In genomic region chr7:95099101-95099500, GRCh38 we compare ENCODE assay signal across 19 cellular contexts.
DNase-seq lines count a peak whose midpoint lies in the region; ATAC-seq, FAIRE-seq and TF ChIP-seq lines count a peak whose summit lies in the region.
"Had no signal": no experiment of that assay in that cellular context is flagged by ENCODE, and none has a peak within 500 bp of the region (broad histone marks: within the 10 kb centered on the region; RNA-seq: fewer than 3 reads in every experiment).

No MANE protein-coding gene starts in this region.

- H3K4me3 Mint-ChIP-seq in nephron = no peak overlapping the region
- H3K4me3 Mint-ChIP-seq: CD4-positive, alpha-beta memory T cell; HFFc6 had no signal

- no peaks in the 10 kb centered on the region for H3K36me3 ChIP-seq in Loucy (ENCODE audit: insufficient read depth, low read length)
- H3K36me3 ChIP-seq: BE2C had no signal

- DNase-seq in cerebellar cortex (ENCODE audit: low spot score) (peak; percentile 66), frontal cortex (ENCODE audit: low spot score in 2 of 2) (no peak), occipital lobe (lab: John Stamatoyannopoulos, UW) (no peak)
- DNase-seq: BE2C; CD4-positive, alpha-beta memory T cell; DMS153; DMS79 treated with DMSO at 0.1 percent for 48 hours; EL; GDM1; HCEC 1CT; HFFc6 had no signal

- no peaks in the 10 kb centered on the region for H3K27me3 Mint-ChIP-seq in nephron (ENCODE audit: low read depth)
- H3K27me3 Mint-ChIP-seq: CD4-positive, alpha-beta memory T cell had no signal

- no peak overlapping the region for H3K4me3 ChIP-seq in Loucy (ENCODE audit: low read length, poor library complexity, severe bottlenecking)

- H3K4me1 ChIP-seq in Loucy (ENCODE audit: insufficient read depth, low read length, poor library complexity, severe bottlenecking) = peaks cover 15% of the 10 kb centered on the region
- H3K4me1 ChIP-seq: BE2C had no signal

- TF ChIP-seq CTCF in Loucy (conservative IDR thresholded peaks at IDR 0.05; ENCODE audit: low read length) (no peak), nephron (IDR thresholded peaks at IDR 0.05; ENCODE audit: unreplicated experiment in 3 of 3) (no peak)

- no peaks in the 10 kb centered on the region for H4K20me1 ChIP-seq in Loucy (ENCODE audit: insufficient read depth, low read length, poor library complexity, severe bottlenecking)

- H3K79me2 ChIP-seq in Loucy (ENCODE audit: insufficient read depth, low read length) = no peaks in the 10 kb centered on the region

- H3K9me3 ChIP-seq in Loucy (ENCODE audit: insufficient read depth, low read depth, low read length) = no peaks in the 10 kb centered on the region
- H3K9me3 ChIP-seq: BE2C had no signal

- ATAC-seq in GM18861 (IDR thresholded peaks at IDR 0.05; ENCODE audit: unreplicated experiment) = no peak
- no peak for ATAC-seq in GM21786 (IDR thresholded peaks at IDR 0.05; ENCODE audit: unreplicated experiment)
- ATAC-seq: HepG2 had no signal

- H3K9me3 Mint-ChIP-seq in nephron = peaks cover 3% of the 10 kb centered on the region

- peak overlapping the region; percentile 32 to 70 (median 62) for H3K27ac Mint-ChIP-seq in nephron
- H3K27ac Mint-ChIP-seq: CD4-positive, alpha-beta memory T cell; HFFc6 had no signal

- no peak overlapping the region for H3K9ac ChIP-seq in Loucy (ENCODE audit: low read depth, low read length, poor library complexity, severe bottlenecking)

- H3F3A ChIP-seq in Loucy (ENCODE audit: low read depth) = no peaks in the 10 kb centered on the region

- peak overlapping the region; percentile 28; the same call in 1 of the 2 replicates for H2AFZ ChIP-seq in Loucy (ENCODE audit: low read length)

- H3K36me3 Mint-ChIP-seq in nephron (ENCODE audit: low read depth) = peaks cover 9% of the 10 kb centered on the region
- H3K36me3 Mint-ChIP-seq: CD4-positive, alpha-beta memory T cell had no signal

- H3K4me1 Mint-ChIP-seq in nephron = peaks cover 37% of the 10 kb centered on the region
- H3K4me1 Mint-ChIP-seq: CD4-positive, alpha-beta memory T cell had no signal

- no peak overlapping the region for H3K4me2 ChIP-seq in Loucy (ENCODE audit: low read depth, low read length, poor library complexity, severe bottlenecking)

- no peaks in the 10 kb centered on the region for H3K27me3 ChIP-seq in Loucy (ENCODE audit: insufficient read depth, low read length, poor library complexity, severe bottlenecking)
- H3K27me3 ChIP-seq: BE2C had no signal

- FAIRE-seq in frontal cortex (lab: Jason Lieb, UNC) = no peak
- FAIRE-seq: GM12892, GM19239, HepG2, HTR-8/SVneo had no signal

- no peaks in the 10 kb centered on the region for H3K9me2 ChIP-seq in Loucy (replicated peaks; ENCODE audit: low read depth, low read length)
